In genomic region chr19:39502640-39503417, GRCh38 we compare ENCODE assay signal across 1 cellular context.
TF ChIP-seq lines count a peak whose summit lies in the region.

No MANE protein-coding gene starts in this region.

TF ChIP-seq in endothelial cell of umbilical vein, 7 proteins besides CTCF, POLR2A, EP300 and RAD21:
- TF ChIP-seq MYC (IDR thresholded peaks at IDR 0.05; ENCODE audit: low read depth, low read length) = peak; percentile 40
- no peak for TF ChIP-seq FOS (IDR thresholded peaks at IDR 0.05; ENCODE audit: borderline replicate concordance, insufficient read depth, low read length)
- peak; percentile 84 for TF ChIP-seq MAX (IDR thresholded peaks at IDR 0.05; ENCODE audit: insufficient read depth, insufficient read length)
- TF ChIP-seq POLR2AphosphoS5 (IDR thresholded peaks at IDR 0.05; ENCODE audit: insufficient read depth, low read depth, low read length) = peak; percentile 46
- TF ChIP-seq JUN (IDR thresholded peaks at IDR 0.05; ENCODE audit: borderline replicate concordance, insufficient read depth, insufficient read length, low read depth) = no peak
- TF ChIP-seq EZH2 (IDR thresholded peaks at IDR 0.05; ENCODE audit: borderline replicate concordance, low read depth, low read length, severe bottlenecking) = no peak
